Comparison of ENCODE assay signal across 7 cellular contexts in genomic region chr1:145093517-145094149, GRCh38. TPM values are rescaled to one million over a fixed set of nuclear protein-coding genes. Genes with fewer than 3 reads are reported as not detected.
DNase-seq lines count a peak whose midpoint lies in the region; TF ChIP-seq lines count a peak whose summit lies in the region.
"Not testable (repeated sequence)": the region's sequence is repeated elsewhere in the genome, so short reads cannot be mapped to it uniquely, and the experiment has no call there.

No MANE protein-coding gene starts in this region.

- not testable (repeated sequence) for TF ChIP-seq CTCF in GM06990 (IDR thresholded peaks at IDR 0.05; ENCODE audit: insufficient read depth, low read length, poor library complexity, severe bottlenecking); OCI-LY3 (IDR thresholded peaks at IDR 0.05; ENCODE audit: low read depth, low read length); breast epithelium (IDR thresholded peaks at IDR 0.05); cardiac muscle cell (IDR thresholded peaks at IDR 0.05; ENCODE audit: low read depth, low read length); sigmoid colon (IDR thresholded peaks at IDR 0.05)

- not testable (repeated sequence) for H3K9me3 ChIP-seq in OCI-LY3 (ENCODE audit: insufficient read depth, low read length); breast epithelium; cardiac muscle cell (ENCODE audit: low read depth); sigmoid colon

- not testable (repeated sequence) for H2AFZ ChIP-seq in OCI-LY3 (ENCODE audit: low read depth, low read length)

- H3K9ac ChIP-seq in OCI-LY3 (ENCODE audit: low read length), result not testable (repeated sequence)

- not testable (repeated sequence) for H4K20me1 ChIP-seq in OCI-LY3 (ENCODE audit: insufficient read depth, low read length)

- H3K4me1 ChIP-seq in OCI-LY3 (ENCODE audit: low read length); breast epithelium; cardiac muscle cell (ENCODE audit: low read depth); sigmoid colon: not testable (repeated sequence)

- TF ChIP-seq POLR2A in breast epithelium (IDR thresholded peaks at IDR 0.05); sigmoid colon (IDR thresholded peaks at IDR 0.05): not testable (repeated sequence)

- TF ChIP-seq EP300 in sigmoid colon (IDR thresholded peaks at IDR 0.05), result not testable (repeated sequence)

- not testable (repeated sequence) for H3K4me2 ChIP-seq in OCI-LY3 (ENCODE audit: low read length)

- H3K36me3 ChIP-seq in GM06990 (ENCODE audit: control insufficient read depth, insufficient read depth, low read length); OCI-LY3 (replicated peaks; ENCODE audit: low read depth, low read length); breast epithelium; cardiac muscle cell; sigmoid colon: not testable (repeated sequence)

- intact Hi-C loops in breast epithelium (cut with DNase I; ENCODE audit: low total_unique reads); sigmoid colon (cut with DNase I): not testable (repeated sequence)

- not testable (repeated sequence) for H3K79me2 ChIP-seq in OCI-LY3 (ENCODE audit: low read length)

- not testable (repeated sequence) for H3K27ac ChIP-seq in OCI-LY3 (ENCODE audit: low read length); cardiac muscle cell
- H3K27ac ChIP-seq in breast epithelium (peak overlapping the region in 1 of 2 donors; percentile 76), sigmoid colon (peak overlapping the region in 3 of 4 donors; percentile 57 to 76 (median 66))

- 1% methylated on average over 24 to 28 of the region's 47 CpGs for WGBS in sigmoid colon, 2 donors

- H3K4me3 ChIP-seq in GM06990 (replicated peaks; ENCODE audit: low read depth, low read length), result peak overlapping the region; percentile 44
- H3K4me3 ChIP-seq in OCI-LY3 (ENCODE audit: low read length), result peak overlapping the region; percentile 60
- peak overlapping the region in 2 of 3 donors; percentile 51 to 68 for H3K4me3 ChIP-seq in breast epithelium
- peak overlapping the region; percentile 37 for H3K4me3 ChIP-seq in cardiac muscle cell
- peak overlapping the region in 3 of 4 donors; percentile 36 to 48 (median 47) for H3K4me3 ChIP-seq in sigmoid colon

- H3K27me3 ChIP-seq in GM06990 (replicated peaks; ENCODE audit: control insufficient read depth, insufficient read depth, low read length); OCI-LY3 (ENCODE audit: low read depth, low read length); breast epithelium; cardiac muscle cell; sigmoid colon: not testable (repeated sequence)

- DNase-seq in GM06990 (ENCODE audit: extremely low read depth, insufficient read length) (peak; percentile 3), breast epithelium (ENCODE audit: low spot score in 2 of 2) (peak; percentile 48 to 58), cardiac muscle cell (ENCODE audit: low read depth in 1 of 2, low spot score in 1 of 2) (peak; percentile 11 to 16), mesenteric fat pad (ENCODE audit: low spot score) (peak; percentile 89), sigmoid colon (peak; percentile 87)
- peak; percentile 53 for DNase-seq in activated CD8-positive, alpha-beta memory T cell treated with anti-CD3 and anti-CD28 coated beads for 24 hours

RNA-seq across cellular contexts. Expression of gene SRGAP2B, which starts 1.5 kb away (rescaled TPM):
- total RNA-seq in breast epithelium, result 10 to 100 TPM; 12.0 to 21.8 (median 14.4) TPM
- 16.2 and 20.1 TPM in 2 replicates for total RNA-seq in cardiac muscle cell
- polyA plus RNA-seq in cardiac muscle cell, result 8.9 and 11.2 TPM in 2 replicates
- total RNA-seq in mesenteric fat pad, result 46.1 TPM
- total RNA-seq in sigmoid colon, result 10 to 100 TPM; 11.8 to 13.8 (median 13.4) TPM
- polyA plus RNA-seq in sigmoid colon, result 1 to 10 TPM; 1.2 to 5.8 (median 3.6) TPM

RNA-seq across cellular contexts. Expression of gene FAM72D, which starts 2.1 kb away (rescaled TPM):
- total RNA-seq in breast epithelium (under 1 TPM in 1 of 3 donors, not detected in 2; 0.32 TPM), cardiac muscle cell (0.14 and 6.4 TPM in 2 replicates), mesenteric fat pad (not detected), sigmoid colon (under 1 TPM in 1 of 4 donors, not detected in 3; 0.36 TPM)
- polyA plus RNA-seq in cardiac muscle cell (0.94 and 7.0 TPM in 2 replicates), sigmoid colon (1 to 10 TPM in 1 of 3 donors, under 1 TPM in 1, not detected in 1; 0.69 to 1.6 TPM)

Comparison
In these comparisons a context has a peak if more than half of its experiments do, and no peak if none do; other contexts are left out.
1. DNase-seq: peak in every context shown above with its lines; median percentile 89 in mesenteric fat pad; 87 in sigmoid colon; 53 in activated CD8-positive, alpha-beta memory T cell treated with anti-CD3 and anti-CD28 coated beads for 24 hours; 53 in breast epithelium; 14 in cardiac muscle cell; 3 in GM06990.